ENCODE assay signal across 8 cellular contexts in genomic region chr20:3829891-3830290, GRCh38. TPM values are rescaled to one million over a fixed set of nuclear protein-coding genes. Genes with fewer than 3 reads are reported as not detected.
"Had no signal": no experiment of that assay in that cellular context is flagged by ENCODE, and none has a peak within 500 bp of the region (broad histone marks: within the 10 kb centered on the region; RNA-seq: fewer than 3 reads in every experiment).

No MANE protein-coding gene starts in this region.

RNA-seq across cellular contexts. Expression of gene SPEF1, which starts 48.6 kb away (rescaled TPM):
- total RNA-seq: kidney epithelial cell, left cardiac atrium, left ventricle myocardium superior, liver, mesenteric fat pad, mononuclear cell had no signal
- polyA plus RNA-seq: hepatocyte, immature natural killer cell, liver had no signal
